Comparison of ENCODE assay signal across 2 cellular contexts in genomic region chr12:22924391-22924790, GRCh38.
TF ChIP-seq lines count a peak whose summit lies in the region.

No MANE protein-coding gene starts in this region.

TF ChIP-seq in WTC11, 78 proteins besides CTCF, POLR2A, EP300 and RAD21 (continues in another document):
- TF ChIP-seq JUN (CRISPR knock-in tag; IDR thresholded peaks at IDR 0.05) (no peak), CDX4 (CRISPR knock-in tag; IDR thresholded peaks at IDR 0.05; ENCODE audit: borderline replicate concordance) (no peak), NFYB (CRISPR knock-in tag; conservative IDR thresholded peaks at IDR 0.05; ENCODE audit: low read depth) (no peak), SOX15 (CRISPR knock-in tag; IDR thresholded peaks at IDR 0.05) (no peak), NFE2L1 (CRISPR knock-in tag; IDR thresholded peaks at IDR 0.05) (no peak), PRDM15 (CRISPR knock-in tag; IDR thresholded peaks at IDR 0.05) (no peak), IRF2 (CRISPR knock-in tag; IDR thresholded peaks at IDR 0.05; ENCODE audit: borderline replicate concordance, low read depth) (no peak), AFF4 (CRISPR knock-in tag; IDR thresholded peaks at IDR 0.05; ENCODE audit: borderline replicate concordance) (no peak), MAX (CRISPR knock-in tag; IDR thresholded peaks at IDR 0.05) (no peak), ATF3 (CRISPR knock-in tag; conservative IDR thresholded peaks at IDR 0.05) (no peak), SP1 (CRISPR knock-in tag; conservative IDR thresholded peaks at IDR 0.05) (no peak), NR1H2 (CRISPR knock-in tag; IDR thresholded peaks at IDR 0.05) (no peak), E2F4 (CRISPR knock-in tag; IDR thresholded peaks at IDR 0.05; ENCODE audit: borderline replicate concordance, low read depth) (no peak), E2F5 (CRISPR knock-in tag; IDR thresholded peaks at IDR 0.05) (no peak), KAT7 (CRISPR knock-in tag; IDR thresholded peaks at IDR 0.05; ENCODE audit: borderline replicate concordance) (no peak), ZNF263 (CRISPR knock-in tag; IDR thresholded peaks at IDR 0.05; ENCODE audit: low read depth) (no peak), FOXJ3 (CRISPR knock-in tag; IDR thresholded peaks at IDR 0.05; ENCODE audit: borderline replicate concordance) (no peak)

TF ChIP-seq in SK-N-SH treated with all-trans-retinoic acid at 6 μM for 48 hours, 23 proteins besides CTCF, POLR2A, EP300 and RAD21:
- TF ChIP-seq ZNF70 (CRISPR knock-in tag; IDR thresholded peaks at IDR 0.05) (no peak), TSHZ2 (CRISPR knock-in tag; IDR thresholded peaks at IDR 0.05) (no peak), CREB5 (CRISPR knock-in tag; IDR thresholded peaks at IDR 0.05; ENCODE audit: low read depth) (no peak), OSR1 (CRISPR knock-in tag; IDR thresholded peaks at IDR 0.05) (no peak), POU6F1 (CRISPR knock-in tag; IDR thresholded peaks at IDR 0.05; ENCODE audit: borderline replicate concordance, low read depth) (no peak), SNAI2 (CRISPR knock-in tag; IDR thresholded peaks at IDR 0.05) (no peak), CSRNP3 (CRISPR knock-in tag; IDR thresholded peaks at IDR 0.05) (no peak), ZC3H10 (CRISPR knock-in tag; IDR thresholded peaks at IDR 0.05) (no peak), GLIS3 (CRISPR knock-in tag; IDR thresholded peaks at IDR 0.05) (no peak), TCF4 (CRISPR knock-in tag; IDR thresholded peaks at IDR 0.05; ENCODE audit: borderline replicate concordance) (no peak), CSDC2 (CRISPR knock-in tag; IDR thresholded peaks at IDR 0.05) (no peak), ARNTL (CRISPR knock-in tag; IDR thresholded peaks at IDR 0.05; ENCODE audit: borderline replicate concordance, low read depth) (no peak), ISL1 (CRISPR knock-in tag; IDR thresholded peaks at IDR 0.05) (no peak), ESRRG (CRISPR knock-in tag; IDR thresholded peaks at IDR 0.05) (no peak), PATZ1 (CRISPR knock-in tag; IDR thresholded peaks at IDR 0.05; ENCODE audit: borderline replicate concordance) (no peak), ZNF8 (CRISPR knock-in tag; IDR thresholded peaks at IDR 0.05) (no peak), ZNF565 (CRISPR knock-in tag; conservative IDR thresholded peaks at IDR 0.05; ENCODE audit: low read depth) (no peak), RARB (CRISPR knock-in tag; IDR thresholded peaks at IDR 0.05) (no peak), ZFP3 (CRISPR knock-in tag; IDR thresholded peaks at IDR 0.05) (no peak)
